Comparison of ENCODE assay signal across 9 cellular contexts in genomic region chr10:102752266-102752930, GRCh38. TPM values are rescaled to one million over a fixed set of nuclear protein-coding genes. Genes with fewer than 3 reads are reported as not detected.
DNase-seq lines count a peak whose midpoint lies in the region; ATAC-seq, FAIRE-seq and TF ChIP-seq lines count a peak whose summit lies in the region.
"Had no signal": no experiment of that assay in that cellular context is flagged by ENCODE, and none has a peak within 500 bp of the region (broad histone marks: within the 10 kb centered on the region; RNA-seq: fewer than 3 reads in every experiment).

No MANE protein-coding gene starts in this region.

- H3K9me3 ChIP-seq in gastroesophageal sphincter (no peaks in the 10 kb centered on the region), small intestine (ENCODE audit: control insufficient read depth, low read depth) (no peaks in the 10 kb centered on the region)

- peak overlapping the region; percentile 88 for H3K27ac Mint-ChIP-seq in osteocyte (ENCODE audit: unreplicated experiment)

- H3K36me3 ChIP-seq in gastroesophageal sphincter (no peaks in the 10 kb centered on the region), small intestine (ENCODE audit: control insufficient read depth in 2 of 2, insufficient read depth in 2 of 2, low read length in 2 of 2) (peaks cover 0 to 2% of the 10 kb centered on the region in 2 donors)

- no peak overlapping the region for H3K4me3 ChIP-seq in gastroesophageal sphincter
- no peak overlapping the region for H3K4me3 ChIP-seq in small intestine (ENCODE audit: low read depth in 1 of 2, low read length in 2 of 2)

- H3K4me1 ChIP-seq in gastroesophageal sphincter (peaks cover 16 to 77% (median 24%) of the 10 kb centered on the region in 3 donors), small intestine (ENCODE audit: control insufficient read depth in 2 of 2, insufficient read depth in 1 of 2, low read depth in 1 of 2, low read length in 1 of 2) (peaks cover 0 to 2% of the 10 kb centered on the region in 2 donors)

- H3K27ac ChIP-seq in RWPE1 (peak overlapping the region; percentile 68), gastroesophageal sphincter (peak overlapping the region; percentile 82 to 96 (median 90)), small intestine (ENCODE audit: low read depth in 1 of 2, low read length in 1 of 2) (peak overlapping the region in 1 of 2 donors; percentile 72)

- in situ Hi-C loops in ACHN (cut with HindIII; ENCODE audit: low pct_ligation_motif_present, low pct_unique_long_range_greater_than_20kb, low sequenced_read_pairs) = no loop called here

- H3K27me3 ChIP-seq in gastroesophageal sphincter (no peaks in the 10 kb centered on the region), small intestine (ENCODE audit: control insufficient read depth in 2 of 2, insufficient read depth in 2 of 2, low read length in 2 of 2) (no peaks in the 10 kb centered on the region)

- WGBS in gastroesophageal sphincter (ENCODE audit: low coverage in 1 of 2), 2 donors = 48 to 49% methylated on average over 8 to 9 of the region's 9 CpGs
- WGBS in small intestine, 3 donors = 82 to 90% (median 85%) methylated on average over 9 of the region's 9 CpGs

- ATAC-seq in gastroesophageal sphincter (peak; percentile 91), HG03045 (IDR thresholded peaks at IDR 0.05; ENCODE audit: unreplicated experiment) (no peak)

- TF ChIP-seq EP300 in gastroesophageal sphincter (IDR thresholded peaks at IDR 0.05) = no peak

- TF ChIP-seq CTCF in RWPE1 (conservative IDR thresholded peaks at IDR 0.05; ENCODE audit: low read depth) (no peak), gastroesophageal sphincter (IDR thresholded peaks at IDR 0.05) (no peak), osteocyte (IDR thresholded peaks at IDR 0.05) (no peak)

- peak overlapping the region; percentile 16 for H3K4me3 Mint-ChIP-seq in osteocyte (ENCODE audit: unreplicated experiment)

- CTCF ChIA-PET in RWPE1 (lab: Yijun Ruan, JAX) = interaction anchor here (0.6 to 2.1 kb wide), 6 partner anchors 13 to 149 kb away, joined by 3 to 15 read pairs (median 6); no protein-coding TSS in a partner anchor

- H3K36me3 Mint-ChIP-seq in osteocyte (ENCODE audit: unreplicated experiment) = peaks cover 8% of the 10 kb centered on the region

- H3K4me1 Mint-ChIP-seq in osteocyte (ENCODE audit: unreplicated experiment) = peaks cover 42% of the 10 kb centered on the region

- H3K27me3 Mint-ChIP-seq in osteocyte (ENCODE audit: unreplicated experiment) = no peaks in the 10 kb centered on the region

- DNase-seq in AG08395 (ENCODE audit: low spot score) (peak; percentile 90), RWPE1 (ENCODE audit: low spot score) (no peak), osteocyte (ENCODE audit: extremely low spot score, unreplicated experiment) (no peak), small intestine (no peak), ACHN (no peak), SK-N-DZ (ENCODE audit: low spot score) (no peak)
- DNase-seq: NCI-H1092 treated with DMSO at 0.1 percent for 48 hours had no signal

- TF ChIP-seq POLR2A in gastroesophageal sphincter (IDR thresholded peaks at IDR 0.05) = no peak

- no peaks in the 10 kb centered on the region for H3K9me3 Mint-ChIP-seq in osteocyte (ENCODE audit: unreplicated experiment)

- POLR2A ChIA-PET in RWPE1 (lab: Yijun Ruan, JAX; ENCODE audit: low non-redundant PET) = interaction anchor here (0.5 kb wide), 1 partner anchor 165 kb away, joined by 4 read pairs; the partner anchor contains the start of gene CNNM2

- FAIRE-seq in small intestine (lab: Jason Lieb, UNC) = no peak

RNA-seq across cellular contexts. Expression of gene WBP1L, which starts 8.7 kb away (rescaled TPM):
- total RNA-seq in gastroesophageal sphincter (100 to 1,000 TPM; 125 to 142 (median 132) TPM), osteocyte (66.7 and 68.7 TPM in 2 replicates)
- 10 to 100 TPM; 15.2 to 29.9 (median 16.8) TPM for polyA plus RNA-seq in small intestine
- polyA plus RNA-seq in SK-N-DZ (2014; cell fraction: cytosol; rRNA removed) = 7.4 and 9.8 TPM in 2 replicates
- polyA plus RNA-seq in SK-N-DZ (2014; cell fraction: nucleus; rRNA removed) = 4.2 and 8.2 TPM in 2 replicates

RNA-seq across cellular contexts. Expression of gene SFXN2, which starts 38.0 kb away (rescaled TPM):
- total RNA-seq in gastroesophageal sphincter = 1 to 10 TPM in 2 of 4 donors, under 1 TPM in 2; 0.45 to 3.2 (median 1.2) TPM
- 6.9 and 8.1 TPM in 2 replicates for total RNA-seq in osteocyte
- polyA plus RNA-seq in small intestine = 10 to 100 TPM in 1 of 3 donors, 1 to 10 TPM in 2; 2.0 to 16.9 (median 4.9) TPM
- polyA plus RNA-seq in SK-N-DZ (2014; cell fraction: cytosol; rRNA removed) = 8.4 and 16.6 TPM in 2 replicates
- polyA plus RNA-seq in SK-N-DZ (2014; cell fraction: nucleus; rRNA removed) = 27.1 and 37.8 TPM in 2 replicates

RNA-seq across cellular contexts. Expression of gene ARL3, which starts 38.2 kb away (rescaled TPM):
- total RNA-seq in gastroesophageal sphincter (1 to 10 TPM; 7.1 to 9.8 (median 9.1) TPM), osteocyte (11.6 and 12.6 TPM in 2 replicates)
- polyA plus RNA-seq in small intestine = 1 to 10 TPM; 3.4 to 8.3 (median 4.9) TPM
- polyA plus RNA-seq in SK-N-DZ (2014; cell fraction: cytosol; rRNA removed) = 18.1 and 18.2 TPM in 2 replicates
- 11.4 and 12.1 TPM in 2 replicates for polyA plus RNA-seq in SK-N-DZ (2014; cell fraction: nucleus; rRNA removed)
